Comparison of ENCODE assay signal across 8 cellular contexts in the genomic region with DNA sequence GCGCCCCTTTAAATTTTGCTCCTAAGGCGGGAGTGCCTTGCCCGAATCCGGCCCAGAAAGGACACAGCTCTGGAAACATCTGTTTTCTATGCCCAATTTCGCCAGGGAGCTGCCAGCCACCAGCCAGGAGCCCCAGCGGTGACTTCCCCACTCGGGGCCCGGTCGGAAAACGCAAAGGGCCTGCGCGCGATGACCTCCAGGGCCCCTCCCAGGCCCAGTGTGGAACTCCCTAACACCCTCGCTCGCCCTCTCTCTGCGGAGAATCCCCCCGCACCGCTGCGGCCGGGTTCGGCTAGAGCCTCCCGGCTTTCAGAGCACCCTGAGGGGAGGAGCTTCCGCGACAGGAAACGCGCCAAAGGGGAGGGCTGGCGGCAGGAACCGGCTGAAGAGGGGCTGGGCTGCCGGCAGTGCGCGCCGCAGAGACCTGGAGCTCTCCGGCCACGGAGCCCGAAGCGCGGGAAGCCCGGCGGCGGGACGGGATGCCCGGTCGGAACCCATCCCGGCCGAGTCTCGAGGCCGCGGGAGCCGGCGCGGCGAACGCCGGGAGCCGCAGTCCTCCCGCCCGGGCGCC. TPM values are rescaled to one million over a fixed set of nuclear protein-coding genes. Genes with fewer than 3 reads are reported as not detected.
A peak's percentile ranks its signal among the peaks of the same experiment; 100 is the strongest.
DNase-seq lines count a peak whose midpoint lies in the region; ATAC-seq, FAIRE-seq and TF ChIP-seq lines count a peak whose summit lies in the region.

No MANE protein-coding gene starts in this region.

- peak overlapping the region; percentile 39 to 71 (median 51) for H3K4me3 ChIP-seq in endothelial cell of umbilical vein (replicated peaks in 1 of 3; ENCODE audit: insufficient read depth in 1 of 3, low read depth in 1 of 3, low read length in 3 of 3)

- H3K9ac ChIP-seq in endothelial cell of umbilical vein (replicated peaks; ENCODE audit: extremely low read depth, insufficient read depth, low read length): peak overlapping the region; percentile 71

- peak overlapping the region; percentile 68 for H2AFZ ChIP-seq in endothelial cell of umbilical vein (ENCODE audit: low read depth, low read length)

- peak in 1 of 2 donors; percentile 26 for TF ChIP-seq CTCF in endothelial cell of umbilical vein (IDR thresholded peaks at IDR 0.05; ENCODE audit: extremely low read depth in 1 of 2, insufficient read depth in 1 of 2, low read depth in 1 of 2, low read length in 2 of 2)

- H3K79me2 ChIP-seq in endothelial cell of umbilical vein (ENCODE audit: control insufficient read depth, insufficient read depth, low read length): peaks cover 21% of the 10 kb centered on the region

- FAIRE-seq in endothelial cell of umbilical vein (lab: Jason Lieb, UNC): peak; percentile 71

- H3K9me1 ChIP-seq in endothelial cell of umbilical vein (replicated peaks; ENCODE audit: control insufficient read depth, extremely low read depth, insufficient read depth, low read length): no peaks in the 10 kb centered on the region

- ATAC-seq in GM21360 (IDR thresholded peaks at IDR 0.05; ENCODE audit: unreplicated experiment): peak; percentile 75

- peaks cover 6% of the 10 kb centered on the region for H3K4me1 ChIP-seq in endothelial cell of umbilical vein (ENCODE audit: control insufficient read depth, extremely low read depth, insufficient read depth, low read length)

- H3K9me3 ChIP-seq in endothelial cell of umbilical vein (replicated peaks; ENCODE audit: control insufficient read depth, insufficient read depth, low read length): no peaks in the 10 kb centered on the region

- peak overlapping the region; percentile 91 for H3K4me2 ChIP-seq in endothelial cell of umbilical vein (ENCODE audit: insufficient read depth, low read length)

- TSS peak; percentile 33 for BruUV-seq in endothelial cell of umbilical vein (replicated peaks; lab: Mats Ljungman, UMichigan)

- CTCF ChIA-PET in endothelial cell of umbilical vein (lab: Charles Lee): interaction anchor here (0.7 to 4.5 kb wide), 19 partner anchors 8 to 567 kb away, joined by 3 to 38 read pairs (median 4); no protein-coding TSS in a partner anchor

- intact Hi-C loops in endothelial cell of umbilical vein (cut with micrococcal nuclease): loop anchor here (1.0 to 2.0 kb wide), 3 partner anchors 128 to 910 kb away; a partner anchor contains a TSS

- H4K20me1 ChIP-seq in endothelial cell of umbilical vein (replicated peaks; ENCODE audit: control insufficient read depth, extremely low read depth, insufficient read depth, low read length): no peaks in the 10 kb centered on the region

- POLR2A ChIA-PET in endothelial cell of umbilical vein (lab: Charles Lee): interaction anchor here (0.6 to 1.3 kb wide), 4 partner anchors 22 to 909 kb away, joined by 3 to 6 read pairs (median 3); a partner anchor contains a TSS

- H3K27ac ChIP-seq in endothelial cell of umbilical vein (ENCODE audit: insufficient read depth, low read depth, low read length): peak overlapping the region; percentile 76

- no peaks in the 10 kb centered on the region for H3K36me3 ChIP-seq in endothelial cell of umbilical vein (ENCODE audit: control insufficient read depth in 2 of 2, extremely low read depth in 1 of 2, insufficient read depth in 2 of 2, low read length in 2 of 2)

- peak; percentile 88 for TF ChIP-seq POLR2A in endothelial cell of umbilical vein (IDR thresholded peaks at IDR 0.05; ENCODE audit: low read depth, low read length)

- dilution Hi-C loops in endothelial cell of umbilical vein (cut with MboI; ENCODE audit: extremely low pct_ligation_motif_present, low sequenced_read_pairs): no loop called here

- DNase-seq in Caki2 (ENCODE audit: low read depth) (peak; percentile 82), HT-29 (ENCODE audit: low spot score) (peak; percentile 83), NOMO-1 treated with DMSO at 0.1 percent for 48 hours (lab: John Stamatoyannopoulos, UW; ENCODE audit: unreplicated experiment) (peak; percentile 84), endothelial cell of umbilical vein (ENCODE audit: low read depth, low spot score) (peak; percentile 91), middle frontal gyrus (ENCODE audit: extremely low spot score, low spot score) (peak; percentile 32)
- DNase-seq in activated CD8-positive, alpha-beta memory T cell treated with anti-CD3 and anti-CD28 coated beads, Interleukin-2, amount 50 U/mL, for 1 hour (ENCODE audit: extremely low read depth): peak; percentile 44
- DNase-seq in stimulated activated CD8-positive, alpha-beta memory T cell treated with anti-CD3 and anti-CD28 coated beads, Interleukin-2, amount 100 ng/mL, for 1 hour (ENCODE audit: low read depth in 2 of 2): peak; percentile 59 to 67

- in situ Hi-C loops in Caki2 (cut with HindIII; ENCODE audit: low pct_unique_long_range_greater_than_20kb, low sequenced_read_pairs): no loop called here

- no peaks in the 10 kb centered on the region for H3K27me3 ChIP-seq in endothelial cell of umbilical vein (ENCODE audit: control insufficient read depth in 2 of 2, insufficient read depth in 2 of 2, low read length in 2 of 2)

TF ChIP-seq in endothelial cell of umbilical vein, 7 proteins besides CTCF, POLR2A, EP300 and RAD21:
- TF ChIP-seq, protein P1, sequence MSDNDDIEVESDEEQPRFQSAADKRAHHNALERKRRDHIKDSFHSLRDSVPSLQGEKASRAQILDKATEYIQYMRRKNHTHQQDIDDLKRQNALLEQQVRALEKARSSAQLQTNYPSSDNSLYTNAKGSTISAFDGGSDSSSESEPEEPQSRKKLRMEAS (IDR thresholded peaks at IDR 0.05; ENCODE audit: insufficient read depth, insufficient read length): no peak
- TF ChIP-seq POLR2AphosphoS5 (IDR thresholded peaks at IDR 0.05; ENCODE audit: insufficient read depth, low read depth, low read length) (peak; percentile 72), MYC (IDR thresholded peaks at IDR 0.05; ENCODE audit: low read depth, low read length) (no peak), GATA2 (IDR thresholded peaks at IDR 0.05; ENCODE audit: insufficient read depth, insufficient read length, low read depth, low read length) (no peak)

RNA-seq across cellular contexts. Expression of a gene that starts 0.5 kb away (rescaled TPM):
- total RNA-seq in Caki2 (2014; rRNA removed; shearing (Covaris generic); ENCODE audit: low replicate concordance): 5.1 and 5.8 TPM in 2 replicates
- total RNA-seq in HT-29 (2014; rRNA removed; shearing (Covaris generic)): 9.4 and 10.9 TPM in 2 replicates
- 33.2 and 39.5 TPM in 2 replicates for total RNA-seq in endothelial cell of umbilical vein
- polyA plus RNA-seq in endothelial cell of umbilical vein: 3.2 and 4.2 TPM in 2 replicates
- polyA plus RNA-seq in endothelial cell of umbilical vein (2011; cell fraction: cytosol; rRNA removed): 11.2 and 12.1 TPM in 2 replicates
- polyA plus RNA-seq in endothelial cell of umbilical vein (2011; cell fraction: nucleus; rRNA removed): 12.2 and 19.7 TPM in 2 replicates
- polyA plus RNA-seq in endothelial cell of umbilical vein (2012): 5.9 and 14.6 TPM in 2 replicates
- polyA minus RNA-seq in endothelial cell of umbilical vein: 10.7 and 22.5 TPM in 2 replicates
- polyA minus RNA-seq in endothelial cell of umbilical vein (2011; cell fraction: cytosol; rRNA and poly(A)+ RNA removed): 27.1 TPM
- polyA minus RNA-seq in endothelial cell of umbilical vein (2011; cell fraction: nucleus; rRNA and poly(A)+ RNA removed): 8.0 and 25.6 TPM in 2 replicates

RNA-seq across cellular contexts. Expression of a gene that starts 38.5 kb away (rescaled TPM):
- 1.4 and 1.9 TPM in 2 replicates for total RNA-seq in Caki2 (2014; rRNA removed; shearing (Covaris generic); ENCODE audit: low replicate concordance)
- total RNA-seq in HT-29 (2014; rRNA removed; shearing (Covaris generic)): 2.8 and 3.3 TPM in 2 replicates
- 16.2 and 19.8 TPM in 2 replicates for total RNA-seq in endothelial cell of umbilical vein
- polyA plus RNA-seq in endothelial cell of umbilical vein: 9.7 and 11.1 TPM in 2 replicates
- polyA plus RNA-seq in endothelial cell of umbilical vein (2011; cell fraction: cytosol; rRNA removed): 5.4 and 7.9 TPM in 2 replicates
- 30.8 and 34.4 TPM in 2 replicates for polyA plus RNA-seq in endothelial cell of umbilical vein (2011; cell fraction: nucleus; rRNA removed)
- polyA plus RNA-seq in endothelial cell of umbilical vein (2012): 8.6 and 9.0 TPM in 2 replicates
- polyA minus RNA-seq in endothelial cell of umbilical vein: 55.9 and 57.6 TPM in 2 replicates
- polyA minus RNA-seq in endothelial cell of umbilical vein (2011; cell fraction: cytosol; rRNA and poly(A)+ RNA removed): 10.3 TPM
- 29.4 and 47.1 TPM in 2 replicates for polyA minus RNA-seq in endothelial cell of umbilical vein (2011; cell fraction: nucleus; rRNA and poly(A)+ RNA removed)

RNA-seq across cellular contexts. Expression of a gene that starts 50.6 kb away (rescaled TPM):
- 4.3 and 8.0 TPM in 2 replicates for total RNA-seq in Caki2 (2014; rRNA removed; shearing (Covaris generic); ENCODE audit: low replicate concordance)
- 22.2 and 25.5 TPM in 2 replicates for total RNA-seq in HT-29 (2014; rRNA removed; shearing (Covaris generic))
- 15.3 and 18.5 TPM in 2 replicates for total RNA-seq in endothelial cell of umbilical vein
- polyA plus RNA-seq in endothelial cell of umbilical vein: 12.4 and 13.3 TPM in 2 replicates
- 10.2 and 11.5 TPM in 2 replicates for polyA plus RNA-seq in endothelial cell of umbilical vein (2011; cell fraction: cytosol; rRNA removed)
- polyA plus RNA-seq in endothelial cell of umbilical vein (2011; cell fraction: nucleus; rRNA removed): 14.0 and 18.7 TPM in 2 replicates
- 14.1 and 17.0 TPM in 2 replicates for polyA plus RNA-seq in endothelial cell of umbilical vein (2012)
- 24.4 and 32.5 TPM in 2 replicates for polyA minus RNA-seq in endothelial cell of umbilical vein
- polyA minus RNA-seq in endothelial cell of umbilical vein (2011; cell fraction: cytosol; rRNA and poly(A)+ RNA removed): 13.9 TPM
- 4.5 and 4.9 TPM in 2 replicates for polyA minus RNA-seq in endothelial cell of umbilical vein (2011; cell fraction: nucleus; rRNA and poly(A)+ RNA removed)

Comparison
In these comparisons a context has a peak if more than half of its experiments do, and no peak if none do; other contexts are left out.
1. Peak in every context shown above with its lines: DNase-seq, ATAC-seq, H3K4me3 ChIP-seq and H3K27ac ChIP-seq.
2. DNase-seq: peak in every context shown above with its lines; median percentile 91 in endothelial cell of umbilical vein; 84 in NOMO-1 treated with DMSO at 0.1 percent for 48 hours; 83 in HT-29; 82 in Caki2; 63 in stimulated activated CD8-positive, alpha-beta memory T cell treated with anti-CD3 and anti-CD28 coated beads, Interleukin-2, amount 100 ng/mL, for 1 hour; 44 in activated CD8-positive, alpha-beta memory T cell treated with anti-CD3 and anti-CD28 coated beads, Interleukin-2, amount 50 U/mL, for 1 hour; 32 in middle frontal gyrus.